1 cellular context compared by ENCODE assay signal in the genomic region with DNA sequence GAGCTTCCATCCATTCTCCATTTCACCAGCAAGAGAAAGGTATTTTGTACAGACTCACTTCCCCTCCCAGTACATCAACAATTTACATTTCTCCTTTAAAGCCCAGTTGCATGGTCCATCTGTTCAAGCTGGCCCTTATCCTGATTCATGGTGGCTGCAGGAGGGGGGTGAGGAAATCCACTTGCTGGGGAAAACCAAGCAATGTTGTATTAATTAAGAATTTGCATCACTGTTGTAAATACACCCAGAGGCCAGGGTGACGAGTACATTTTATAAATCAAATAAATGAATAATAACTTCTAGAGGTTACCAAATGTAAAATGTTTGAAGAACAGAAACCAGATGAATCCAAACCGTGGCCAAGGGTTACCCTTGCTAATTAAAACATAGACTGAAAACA.
TF ChIP-seq lines count a peak whose summit lies in the region.

No MANE protein-coding gene starts in this region.

TF ChIP-seq in IMR-90, 13 proteins besides CTCF, POLR2A, EP300 and RAD21:
- TF ChIP-seq, protein P1, sequence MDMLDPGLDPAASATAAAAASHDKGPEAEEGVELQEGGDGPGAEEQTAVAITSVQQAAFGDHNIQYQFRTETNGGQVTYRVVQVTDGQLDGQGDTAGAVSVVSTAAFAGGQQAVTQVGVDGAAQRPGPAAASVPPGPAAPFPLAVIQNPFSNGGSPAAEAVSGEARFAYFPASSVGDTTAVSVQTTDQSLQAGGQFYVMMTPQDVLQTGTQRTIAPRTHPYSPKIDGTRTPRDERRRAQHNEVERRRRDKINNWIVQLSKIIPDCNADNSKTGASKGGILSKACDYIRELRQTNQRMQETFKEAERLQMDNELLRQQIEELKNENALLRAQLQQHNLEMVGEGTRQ (IDR thresholded peaks at IDR 0.05; ENCODE audit: low read depth, low read length), result no peak
- TF ChIP-seq RCOR1 (IDR thresholded peaks at IDR 0.05; ENCODE audit: insufficient replicate concordance, low read length) (no peak), RFX5 (IDR thresholded peaks at IDR 0.05; ENCODE audit: low read depth, low read length) (no peak), BHLHE40 (IDR thresholded peaks at IDR 0.05; ENCODE audit: low read depth, low read length) (no peak), CEBPB (IDR thresholded peaks at IDR 0.05; ENCODE audit: low read depth, low read length) (no peak), MAZ (IDR thresholded peaks at IDR 0.05; ENCODE audit: borderline replicate concordance, low read depth, low read length) (no peak; the same call in 1 of the 2 replicates)
